In the genomic region with DNA sequence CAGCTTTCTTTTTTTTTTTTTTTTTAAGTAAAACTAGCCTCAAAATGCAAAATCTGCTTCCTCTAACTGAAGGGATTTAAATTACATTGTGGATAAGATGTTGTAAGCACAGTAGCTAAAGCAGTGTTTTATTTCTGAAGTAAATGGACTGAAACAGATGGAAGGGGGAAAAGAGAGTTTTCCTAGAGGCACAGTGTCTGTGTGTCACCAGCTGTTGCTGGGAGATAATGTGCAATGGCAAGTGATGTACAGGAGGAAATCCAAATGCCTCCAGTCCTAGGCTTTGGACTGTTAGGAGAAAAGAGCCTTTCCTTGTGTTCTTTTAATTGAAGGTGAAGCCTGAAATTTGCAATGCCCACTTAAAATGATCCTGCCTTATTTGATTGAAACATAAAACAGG, we compare ENCODE assay signal across 19 cellular contexts.
"Had no signal": no experiment of that assay in that cellular context is flagged by ENCODE, and none has a peak within 500 bp of the region (broad histone marks: within the 10 kb centered on the region; RNA-seq: fewer than 3 reads in every experiment).

No MANE protein-coding gene starts in this region.

- DNase-seq: activated CD4-positive, alpha-beta memory T cell treated with anti-CD3 and anti-CD28 coated beads, Interleukin-2, amount 10 ng/mL, durations not matched to agents 7 days and 5 days; activated CD4-positive, alpha-beta T cell treated with anti-CD3 and anti-CD28 coated beads for 48 hours; activated CD4-positive, CD25-positive, alpha-beta regulatory T cell; activated CD8-positive, alpha-beta memory T cell treated with anti-CD3 and anti-CD28 coated beads, Interleukin-2, amount 10 ng/mL, durations not matched to agents 7 days and 5 days; activated naive CD4-positive, alpha-beta T cell treated with anti-CD3 and anti-CD28 coated beads for 36 hours; activated T-cell treated with anti-CD3 and anti-CD28 coated beads, Interleukin-2, amount 50 U/mL, for 1 hour; foreskin keratinocyte; hypothalamus; left ventricle myocardium inferior; mammary epithelial cell; midbrain; occipital lobe; retina; spleen; stimulated activated CD4-positive, alpha-beta T cell treated with anti-CD3 and anti-CD28 coated beads, Interleukin-4, amount 100 ng/mL, for 4 hours; upper lobe of left lung had no signal

- ATAC-seq: activated CD8-positive, alpha-beta memory T cell treated with anti-CD3 and anti-CD28 coated beads, Interleukin-2, amount 10 ng/mL, durations not matched to agents 7 days and 5 days; foreskin keratinocyte; stimulated activated memory B cell treated with anti-CD40 and anti-IgM and Interleukin-4, amounts not matched to agents 10 μg/mL and 1 μg/mL and 100 μg/mL, for 72 hours had no signal

- H3K27ac ChIP-seq: coronary artery, foreskin keratinocyte, left ventricle myocardium inferior, spleen, thoracic aorta, upper lobe of left lung had no signal

- H3K9me3 ChIP-seq: left ventricle myocardium inferior, thoracic aorta, upper lobe of left lung had no signal

- H3K27me3 ChIP-seq: foreskin keratinocyte, spleen, upper lobe of left lung had no signal

- H3K36me3 ChIP-seq: left ventricle myocardium inferior, spleen, thoracic aorta, upper lobe of left lung had no signal

- H3K4me3 ChIP-seq: coronary artery, left ventricle myocardium inferior, spleen, thoracic aorta, upper lobe of left lung had no signal
